In genomic region chr19:39126593-39127187, GRCh38 we compare ENCODE assay signal across 8 cellular contexts. TPM values are rescaled to one million over a fixed set of nuclear protein-coding genes. Genes with fewer than 3 reads are reported as not detected.
DNase-seq lines count a peak whose midpoint lies in the region; ATAC-seq and TF ChIP-seq lines count a peak whose summit lies in the region.

No MANE protein-coding gene starts in this region.

- no peak for TF ChIP-seq POLR2A in lower leg skin (IDR thresholded peaks at IDR 0.05)

- peak overlapping the region; percentile 96 for H3K4me3 Mint-ChIP-seq in T-helper 2 cell treated with Interferon-gamma antibody and Interleukin-4, amounts not matched to agents 5 μg/mL and 100 μg/mL, for 36 hours
- H3K4me3 Mint-ChIP-seq in progenitor cell of endocrine pancreas (ENCODE audit: low read depth): peak overlapping the region; percentile 89

- 15 to 30% methylated on average over 18 of the region's 18 CpGs for WGBS in lower leg skin, 2 donors

- intact Hi-C loops in lower leg skin (cut with DNase I; ENCODE audit: low total_unique reads): loop anchor here (10.0 kb wide), 1 partner anchor 58 kb away; no protein-coding TSS in a partner anchor

- H3K36me3 Mint-ChIP-seq in T-helper 2 cell treated with Interferon-gamma antibody and Interleukin-4, amounts not matched to agents 5 μg/mL and 100 μg/mL, for 36 hours (ENCODE audit: low read depth): peaks cover 1% of the 10 kb centered on the region
- H3K36me3 Mint-ChIP-seq in progenitor cell of endocrine pancreas (ENCODE audit: insufficient read depth): no peaks in the 10 kb centered on the region

- no peak for TF ChIP-seq CTCF in RWPE2 (IDR thresholded peaks at IDR 0.05; ENCODE audit: poor library complexity, severe bottlenecking)
- TF ChIP-seq CTCF in progenitor cell of endocrine pancreas (IDR thresholded peaks at IDR 0.05; ENCODE audit: unreplicated experiment): no peak
- no peak for TF ChIP-seq CTCF in lower leg skin (IDR thresholded peaks at IDR 0.05)

- no peaks in the 10 kb centered on the region for H3K9me3 ChIP-seq in RWPE2 (ENCODE audit: severe bottlenecking)

- H3K27ac ChIP-seq in RWPE2 (ENCODE audit: poor library complexity, severe bottlenecking): peak overlapping the region; percentile 63

- ATAC-seq in RWPE2 (ENCODE audit: low read depth): peak; percentile 19; the same call in 1 of the 3 replicates

- no peaks in the 10 kb centered on the region for H3K4me1 ChIP-seq in RWPE2 (ENCODE audit: insufficient read depth, poor library complexity, severe bottlenecking)

- H3K4me3 ChIP-seq in RWPE2 (ENCODE audit: severe bottlenecking) (peak overlapping the region; percentile 76), lower leg skin (ENCODE audit: low read depth, poor library complexity, severe bottlenecking) (no peak overlapping the region)

- no peaks in the 10 kb centered on the region for H3K9me3 Mint-ChIP-seq in T-helper 2 cell treated with Interferon-gamma antibody and Interleukin-4, amounts not matched to agents 5 μg/mL and 100 μg/mL, for 36 hours
- no peaks in the 10 kb centered on the region for H3K9me3 Mint-ChIP-seq in progenitor cell of endocrine pancreas (ENCODE audit: low read depth)

- no peak for DNase-seq in T-helper 2 cell treated with Interferon-gamma antibody and Interleukin-4, amounts not matched to agents 5 μg/mL and 100 μg/mL, for 36 hours (ENCODE audit: low spot score)
- DNase-seq in T-helper 2 cell (no peak), RWPE2 (ENCODE audit: low spot score) (no peak), fibroblast of gingiva (ENCODE audit: low read depth) (peak; percentile 38), progenitor cell of endocrine pancreas (ENCODE audit: low spot score, unreplicated experiment) (no peak), Kasumi-1 (lab: John Stamatoyannopoulos, UW) (no peak), lower leg skin (ENCODE audit: low spot score in 2 of 2) (no peak), inferior parietal cortex (ENCODE audit: extremely low spot score) (no peak)

- no peaks in the 10 kb centered on the region for H3K27me3 ChIP-seq in RWPE2 (ENCODE audit: insufficient read depth, poor library complexity, severe bottlenecking)

- no peaks in the 10 kb centered on the region for H3K36me3 ChIP-seq in RWPE2 (ENCODE audit: low read depth)

- no peak overlapping the region for H3K27ac Mint-ChIP-seq in T-helper 2 cell treated with Interferon-gamma antibody and Interleukin-4, amounts not matched to agents 5 μg/mL and 100 μg/mL, for 36 hours
- H3K27ac Mint-ChIP-seq in progenitor cell of endocrine pancreas: peak overlapping the region; percentile 93

- no peaks in the 10 kb centered on the region for H3K27me3 Mint-ChIP-seq in T-helper 2 cell treated with Interferon-gamma antibody and Interleukin-4, amounts not matched to agents 5 μg/mL and 100 μg/mL, for 36 hours (ENCODE audit: low read depth)
- no peaks in the 10 kb centered on the region for H3K27me3 Mint-ChIP-seq in progenitor cell of endocrine pancreas

- H3K4me1 Mint-ChIP-seq in T-helper 2 cell treated with Interferon-gamma antibody and Interleukin-4, amounts not matched to agents 5 μg/mL and 100 μg/mL, for 36 hours (ENCODE audit: low read depth): peaks cover 27% of the 10 kb centered on the region
- H3K4me1 Mint-ChIP-seq in progenitor cell of endocrine pancreas (ENCODE audit: low read depth): peaks cover 37% of the 10 kb centered on the region

RNA-seq across cellular contexts. Expression of gene PAK4, which starts 1.1 kb away (rescaled TPM):
- total RNA-seq in progenitor cell of endocrine pancreas (73.9 and 75.8 TPM in 2 replicates), lower leg skin (10 to 100 TPM; 30.9 to 65.7 (median 40.1) TPM)

RNA-seq across cellular contexts. Expression of gene ACP7, which starts 42.5 kb away (rescaled TPM):
- total RNA-seq in progenitor cell of endocrine pancreas: not detected in 2 replicates
- total RNA-seq in lower leg skin: 10 to 100 TPM; 20.8 to 46.5 (median 29.0) TPM

Comparison
In these comparisons a context has a peak if more than half of its experiments do, and no peak if none do; other contexts are left out.
1. RNA of gene ACP7, which starts 42.5 kb away (total RNA-seq): 20.8 to 46.5 TPM in lower leg skin; not detected in progenitor cell of endocrine pancreas; every median in the first group is over 10 times any median in the second.